16 cellular contexts compared by ENCODE assay signal in the genomic region with DNA sequence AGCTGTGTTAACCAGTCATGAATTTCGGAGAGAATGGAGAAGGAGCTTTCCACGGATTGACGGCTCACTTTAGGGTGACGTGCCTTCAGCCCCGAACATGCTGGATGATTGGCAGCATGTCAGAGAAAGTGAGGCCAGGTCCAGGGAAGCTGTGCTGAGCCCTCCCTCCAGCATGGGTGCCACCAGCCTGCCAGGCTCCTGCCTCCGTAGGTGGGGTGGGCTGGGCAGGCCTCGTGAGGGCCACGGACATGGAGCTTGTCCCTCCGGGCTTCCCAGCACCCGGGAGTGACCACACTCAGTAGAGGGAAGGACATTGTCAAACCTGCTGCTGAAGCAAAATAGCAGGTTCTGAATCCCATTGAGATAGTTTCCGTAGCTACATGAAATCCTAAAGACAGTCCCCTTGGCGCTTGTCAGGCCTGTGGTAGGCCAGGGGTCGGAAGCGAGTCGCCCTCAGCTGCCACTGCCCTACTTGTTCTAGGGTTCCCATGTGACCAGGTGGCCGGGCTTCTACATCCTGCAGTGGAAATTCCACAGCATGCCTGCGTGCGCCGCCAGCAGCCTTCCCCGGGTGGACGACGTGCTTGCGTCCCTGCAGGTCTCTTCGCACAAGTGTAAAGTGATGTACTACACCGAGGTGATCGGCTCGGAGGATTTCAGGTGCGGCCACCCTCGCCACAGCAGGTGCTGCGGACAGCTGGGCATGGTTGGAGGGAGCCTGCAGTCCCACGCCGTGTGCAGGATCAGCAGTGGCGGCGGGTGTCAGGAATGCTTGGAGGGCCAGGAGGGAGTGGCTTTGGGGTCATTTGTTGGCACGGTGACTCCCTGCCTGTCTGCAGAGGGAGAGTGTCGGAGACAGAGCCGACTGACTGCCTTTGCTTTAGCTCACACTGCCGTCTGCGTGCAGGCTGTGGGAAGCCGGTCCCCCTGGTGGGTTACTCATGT.
A peak's percentile ranks its signal among the peaks of the same experiment; 100 is the strongest.
DNase-seq lines count a peak whose midpoint lies in the region; ATAC-seq and TF ChIP-seq lines count a peak whose summit lies in the region.
"Had no signal": no experiment of that assay in that cellular context is flagged by ENCODE, and none has a peak within 500 bp of the region (broad histone marks: within the 10 kb centered on the region; RNA-seq: fewer than 3 reads in every experiment).

No MANE protein-coding gene starts in this region.

- H3K4me2 ChIP-seq in DOHH2 (ENCODE audit: low read length) (peak overlapping the region; percentile 67), neural progenitor cell (no peak overlapping the region), hepatocyte (no peak overlapping the region)

- peak overlapping the region; percentile 96 for H3K27ac ChIP-seq in DOHH2 (ENCODE audit: low read depth, low read length)
- H3K27ac ChIP-seq in cingulate gyrus (ENCODE audit: low read depth, low read length) = peak overlapping the region; percentile 73
- H3K27ac ChIP-seq in neural progenitor cell = no peak overlapping the region
- no peak overlapping the region for H3K27ac ChIP-seq in CD8-positive, alpha-beta memory T cell (ENCODE audit: low read depth, low read length)
- H3K27ac ChIP-seq in testis = no peak overlapping the region
- H3K27ac ChIP-seq in hepatocyte = no peak overlapping the region

- H3K4me1 Mint-ChIP-seq in neural progenitor cell = peaks cover 2% of the 10 kb centered on the region
- no peaks in the 10 kb centered on the region for H3K4me1 Mint-ChIP-seq in CD8-positive, alpha-beta memory T cell
- H3K4me1 Mint-ChIP-seq: activated naive CD4-positive, alpha-beta T cell treated with anti-CD3 and anti-CD28 coated beads, Interleukin-2, amount 10 ng/mL, durations not matched to agents 7 days and 5 days; central memory CD8-positive, alpha-beta T cell had no signal

- H3K9me3 Mint-ChIP-seq in neural progenitor cell = no peaks in the 10 kb centered on the region
- no peaks in the 10 kb centered on the region for H3K9me3 Mint-ChIP-seq in CD8-positive, alpha-beta memory T cell
- H3K9me3 Mint-ChIP-seq: activated naive CD4-positive, alpha-beta T cell treated with anti-CD3 and anti-CD28 coated beads, Interleukin-2, amount 10 ng/mL, durations not matched to agents 7 days and 5 days; central memory CD8-positive, alpha-beta T cell; T-helper 2 cell treated with Interferon-gamma antibody and Interleukin-4, amounts not matched to agents 5 μg/mL and 100 μg/mL, for 36 hours had no signal

- 85 to 90% methylated on average over 20 to 40 of the region's 40 CpGs for WGBS in testis, 2 donors
- WGBS in hepatocyte (ENCODE audit: low lambda C conversion rate, missing lambda C conversion rate) = 93% methylated on average over 40 of the region's 40 CpGs

- H3K9me2 ChIP-seq in DOHH2 (replicated peaks; ENCODE audit: control insufficient read depth, low read length) (no peaks in the 10 kb centered on the region), hepatocyte (replicated peaks; ENCODE audit: insufficient read depth) (no peaks in the 10 kb centered on the region)

- H3K4me1 ChIP-seq in DOHH2 (ENCODE audit: control insufficient read depth, low read length) (peaks cover 65% of the 10 kb centered on the region), neural progenitor cell (peaks cover 2% of the 10 kb centered on the region), testis (peaks cover 9% of the 10 kb centered on the region), hepatocyte (ENCODE audit: insufficient read depth) (peaks cover 16% of the 10 kb centered on the region)
- no peaks in the 10 kb centered on the region for H3K4me1 ChIP-seq in CD8-positive, alpha-beta memory T cell (ENCODE audit: insufficient read depth, low read length)

- peaks cover 95% of the 10 kb centered on the region for H3K36me3 ChIP-seq in DOHH2 (ENCODE audit: control insufficient read depth, low read length)
- H3K36me3 ChIP-seq in neural progenitor cell = no peaks in the 10 kb centered on the region
- peaks cover 42% of the 10 kb centered on the region for H3K36me3 ChIP-seq in CD8-positive, alpha-beta memory T cell (ENCODE audit: insufficient read depth, low read length)
- H3K36me3 ChIP-seq in testis (ENCODE audit: low read depth, missing control alignments) = no peaks in the 10 kb centered on the region
- no peaks in the 10 kb centered on the region for H3K36me3 ChIP-seq in hepatocyte (replicated peaks; ENCODE audit: insufficient read depth, low read depth)

- no peak for TF ChIP-seq POLR2A in testis (IDR thresholded peaks at IDR 0.05)

- no peak for DNase-seq in neural progenitor cell (ENCODE audit: low spot score)
- no peak for DNase-seq in CD8-positive, alpha-beta memory T cell
- DNase-seq in testis = no peak
- no peak for DNase-seq in hepatocyte (ENCODE audit: low spot score)
- DNase-seq: activated naive CD4-positive, alpha-beta T cell treated with anti-CD3 and anti-CD28 coated beads, Interleukin-2, amount 10 ng/mL, durations not matched to agents 7 days and 5 days; erythroblast; NCI-H1436; NCI-H524 had no signal

- peak overlapping the region; percentile 82 for H3K27ac Mint-ChIP-seq in neural progenitor cell
- H3K27ac Mint-ChIP-seq in CD8-positive, alpha-beta memory T cell = peak overlapping the region in 1 of 8 donors; percentile 6
- H3K27ac Mint-ChIP-seq: activated naive CD4-positive, alpha-beta T cell treated with anti-CD3 and anti-CD28 coated beads, Interleukin-2, amount 10 ng/mL, durations not matched to agents 7 days and 5 days; T-helper 2 cell treated with Interferon-gamma antibody and Interleukin-4, amounts not matched to agents 5 μg/mL and 100 μg/mL, for 36 hours had no signal

- H3K36me3 Mint-ChIP-seq in neural progenitor cell = peaks cover 40% of the 10 kb centered on the region
- H3K36me3 Mint-ChIP-seq in CD8-positive, alpha-beta memory T cell = peaks cover 3 to 88% (median 26%) of the 10 kb centered on the region in 3 donors

- TF ChIP-seq CTCF in DOHH2 (IDR thresholded peaks at IDR 0.05; ENCODE audit: low read depth, low read length, poor library complexity, severe bottlenecking) (no peak), neural progenitor cell (IDR thresholded peaks at IDR 0.05) (no peak), testis (IDR thresholded peaks at IDR 0.05) (no peak), hepatocyte (IDR thresholded peaks at IDR 0.05; ENCODE audit: poor library complexity) (no peak)

- H4K20me1 ChIP-seq in DOHH2 (ENCODE audit: control insufficient read depth, insufficient read depth, low read depth, low read length) (no peaks in the 10 kb centered on the region), neural progenitor cell (ENCODE audit: low read depth) (peaks cover under 1% of the 10 kb centered on the region), hepatocyte (ENCODE audit: insufficient read depth, poor library complexity, severe bottlenecking) (no peaks in the 10 kb centered on the region)

- peaks cover 38% of the 10 kb centered on the region for H3F3A ChIP-seq in DOHH2 (ENCODE audit: control insufficient read depth, insufficient read depth)
- H3F3A ChIP-seq in neural progenitor cell (ENCODE audit: low read depth) = no peaks in the 10 kb centered on the region

- H2AFZ ChIP-seq in neural progenitor cell (replicated peaks) = no peak overlapping the region
- no peak overlapping the region for H2AFZ ChIP-seq in hepatocyte

- POLR2A ChIA-PET in CD8-positive, alpha-beta memory T cell (lab: Charles Lee) = no interaction called here

- CTCF ChIA-PET in CD8-positive, alpha-beta memory T cell (lab: Charles Lee) = no interaction called here

- H3K79me2 ChIP-seq in DOHH2 (ENCODE audit: control insufficient read depth, low read length) = peaks cover 37% of the 10 kb centered on the region
- no peaks in the 10 kb centered on the region for H3K79me2 ChIP-seq in neural progenitor cell (ENCODE audit: low read depth)
- no peaks in the 10 kb centered on the region for H3K79me2 ChIP-seq in hepatocyte

- no peak overlapping the region for H3K9ac ChIP-seq in neural progenitor cell

- H3K9me3 ChIP-seq in DOHH2 (ENCODE audit: control insufficient read depth, insufficient read depth, low read length) = no peaks in the 10 kb centered on the region
- H3K9me3 ChIP-seq in neural progenitor cell (ENCODE audit: low read depth) = no peaks in the 10 kb centered on the region
- H3K9me3 ChIP-seq in CD8-positive, alpha-beta memory T cell (ENCODE audit: low read length) = no peaks in the 10 kb centered on the region
- no peaks in the 10 kb centered on the region for H3K9me3 ChIP-seq in testis
- H3K9me3 ChIP-seq in hepatocyte (ENCODE audit: low read depth) = no peaks in the 10 kb centered on the region

- H3K27me3 Mint-ChIP-seq in neural progenitor cell (ENCODE audit: insufficient read depth, low read depth) = peaks cover 2% of the 10 kb centered on the region
- no peaks in the 10 kb centered on the region for H3K27me3 Mint-ChIP-seq in CD8-positive, alpha-beta memory T cell
- H3K27me3 Mint-ChIP-seq: activated naive CD4-positive, alpha-beta T cell treated with anti-CD3 and anti-CD28 coated beads, Interleukin-2, amount 10 ng/mL, durations not matched to agents 7 days and 5 days; central memory CD8-positive, alpha-beta T cell had no signal

- no peaks in the 10 kb centered on the region for H3K27me3 ChIP-seq in DOHH2 (ENCODE audit: control insufficient read depth, low read length)
- H3K27me3 ChIP-seq in neural progenitor cell = no peaks in the 10 kb centered on the region
- no peaks in the 10 kb centered on the region for H3K27me3 ChIP-seq in CD8-positive, alpha-beta memory T cell (ENCODE audit: insufficient read depth, low read length, poor library complexity, severe bottlenecking)
- H3K27me3 ChIP-seq in testis = no peaks in the 10 kb centered on the region
- H3K27me3 ChIP-seq in hepatocyte = no peaks in the 10 kb centered on the region

- H3K4me3 ChIP-seq in DOHH2 (ENCODE audit: low read length) (peak overlapping the region; percentile 62), neural progenitor cell (no peak overlapping the region), testis (no peak overlapping the region), hepatocyte (no peak overlapping the region)
- H3K4me3 ChIP-seq in CD8-positive, alpha-beta memory T cell (ENCODE audit: low read length) = no peak overlapping the region
- H3K4me3 ChIP-seq: lung had no signal

- intact Hi-C loops in testis (cut with DNase I; ENCODE audit: low total_unique reads) = no loop called here

- H3K4me3 Mint-ChIP-seq in neural progenitor cell = no peak overlapping the region
- H3K4me3 Mint-ChIP-seq in CD8-positive, alpha-beta memory T cell = no peak overlapping the region
- H3K4me3 Mint-ChIP-seq: activated naive CD4-positive, alpha-beta T cell treated with anti-CD3 and anti-CD28 coated beads, Interleukin-2, amount 10 ng/mL, durations not matched to agents 7 days and 5 days; central memory CD8-positive, alpha-beta T cell; T-helper 2 cell treated with Interferon-gamma antibody and Interleukin-4, amounts not matched to agents 5 μg/mL and 100 μg/mL, for 36 hours had no signal

- ATAC-seq in HG03066 (IDR thresholded peaks at IDR 0.05; ENCODE audit: low read depth, unreplicated experiment) (peak; percentile 25), GM21390 (IDR thresholded peaks at IDR 0.05; ENCODE audit: unreplicated experiment) (no peak)
- ATAC-seq: HCT116 had no signal

Comparison
In these comparisons a context has a peak if more than half of its experiments do, and no peak if none do; other contexts are left out.
1. H3K27ac ChIP-seq: peak in DOHH2 (single experiment) and cingulate gyrus (single experiment); none in neural progenitor cell (single experiment), CD8-positive, alpha-beta memory T cell (single experiment), testis (0 of 2) and hepatocyte (single experiment).